In genomic region chr1:225777583-225778411, GRCh38 we compare ENCODE assay signal across 1 cellular context.
TF ChIP-seq lines count a peak whose summit lies in the region.

Gene SRP9 (plus strand): TSS chr1:225777826. CDS start chr1:225777941, 115 bp downstream.

TF ChIP-seq in K562, 482 proteins besides CTCF, POLR2A, EP300 and RAD21 (continued from another document and continues in another):
- TF ChIP-seq RREB1 (CRISPR knock-in tag; IDR thresholded peaks at IDR 0.05) = 0 out of 2 replicates have a peak, but pooled peaks have one; percentile 52
- peak in 1 of 2 experiments; percentile 93; a peak in 1 of 3 replicates for TF ChIP-seq CBX3 (IDR thresholded peaks at IDR 0.05; ENCODE audit: borderline replicate concordance in 1 of 2, low read length in 2 of 2)
- no peak; the same call in 1 of the 2 replicates for TF ChIP-seq HEY1 (CRISPR knock-in tag; IDR thresholded peaks at IDR 0.05; ENCODE audit: borderline replicate concordance)
- TF ChIP-seq ZBTB17 (CRISPR knock-in tag; IDR thresholded peaks at IDR 0.05) = peak; percentile 78
- peak; percentile 98 for TF ChIP-seq RBFOX2 (IDR thresholded peaks at IDR 0.05; ENCODE audit: low read depth, low read length)
- TF ChIP-seq CSDE1 (IDR thresholded peaks at IDR 0.05) = no peak
- TF ChIP-seq SUPT5H (IDR thresholded peaks at IDR 0.05) = peak; percentile 98
- TF ChIP-seq SNAPC5 (CRISPR knock-in tag; IDR thresholded peaks at IDR 0.05) = no peak
- peak; percentile 36; the same call in 1 of the 2 replicates for TF ChIP-seq AFF4 (CRISPR knock-in tag; IDR thresholded peaks at IDR 0.05)
- peak; percentile 86 for TF ChIP-seq TAF9B (IDR thresholded peaks at IDR 0.05; ENCODE audit: partially characterized antibody)
- peak; percentile 64; the same call in 1 of the 2 replicates for TF ChIP-seq ETV1 (tag; conservative IDR thresholded peaks at IDR 0.05; ENCODE audit: low read depth)
- no peak for TF ChIP-seq NR2C1 (IDR thresholded peaks at IDR 0.05)
- no peak; the same call in 1 of the 2 replicates for TF ChIP-seq NR2C1 (tag; IDR thresholded peaks at IDR 0.05)
- peak; percentile 97 for TF ChIP-seq CTBP1 (IDR thresholded peaks at IDR 0.05; ENCODE audit: borderline replicate concordance)
- TF ChIP-seq TSHZ1 (CRISPR knock-in tag; IDR thresholded peaks at IDR 0.05) = no peak
- no peak for TF ChIP-seq PTBP1 (IDR thresholded peaks at IDR 0.05; ENCODE audit: low read depth, low read length)
- peak; percentile 54 for TF ChIP-seq FOXJ2 (tag; IDR thresholded peaks at IDR 0.05)
- no peak for TF ChIP-seq STAT5A (IDR thresholded peaks at IDR 0.05; ENCODE audit: borderline replicate concordance, low read length)
- TF ChIP-seq ARID4B (CRISPR knock-in tag; IDR thresholded peaks at IDR 0.05) = peak; percentile 73; the same call in 1 of the 2 replicates
- TF ChIP-seq KLF16 (IDR thresholded peaks at IDR 0.05) = peak; percentile 47; the same call in 1 of the 2 replicates
- no peak for TF ChIP-seq ZBTB8A (IDR thresholded peaks at IDR 0.05; ENCODE audit: partially characterized antibody)
- no peak for TF ChIP-seq PATZ1 (CRISPR knock-in tag; IDR thresholded peaks at IDR 0.05; ENCODE audit: borderline replicate concordance)
- peak; percentile 92 for TF ChIP-seq MTA3 (IDR thresholded peaks at IDR 0.05; ENCODE audit: borderline replicate concordance)
- peak; percentile 79 for TF ChIP-seq CHAMP1 (IDR thresholded peaks at IDR 0.05)
- 0 out of 2 replicates have a peak, but pooled peaks have one; percentile 57 for TF ChIP-seq GATAD2A (IDR thresholded peaks at IDR 0.05)
- TF ChIP-seq DNMT1 (IDR thresholded peaks at IDR 0.05) = no peak
- no peak for TF ChIP-seq HDAC6 (IDR thresholded peaks at IDR 0.05; ENCODE audit: low read depth, low read length)
- TF ChIP-seq MTA1 (IDR thresholded peaks at IDR 0.05; ENCODE audit: borderline replicate concordance) = no peak
- TF ChIP-seq MYC (IDR thresholded peaks at IDR 0.05; ENCODE audit: low read depth, low read length) = peak; percentile 91
- peak; percentile 86; the same call in 1 of the 2 replicates for TF ChIP-seq MYC (CRISPR knock-in tag; IDR thresholded peaks at IDR 0.05; ENCODE audit: borderline replicate concordance, low read depth)
- peak; percentile 68 for TF ChIP-seq HDAC2 (IDR thresholded peaks at IDR 0.05)
- peak; percentile 18; the same call in 1 of the 2 replicates for TF ChIP-seq ZFP91 (CRISPR knock-in tag; IDR thresholded peaks at IDR 0.05)
